22 cellular contexts compared by ENCODE assay signal in genomic region chr16:55154956-55155355, GRCh38.
"Had no signal": no experiment of that assay in that cellular context is flagged by ENCODE, and none has a peak within 500 bp of the region (broad histone marks: within the 10 kb centered on the region; RNA-seq: fewer than 3 reads in every experiment).

No MANE protein-coding gene starts in this region.

- H3K9me3 Mint-ChIP-seq: neural crest cell; stimulated activated naive CD8-positive, alpha-beta T cell treated with anti-CD3 and anti-CD28 coated beads, Interleukin-15, Interleukin-2, amounts not matched to agents 100 ng/mL and 50 ng/mL, for 24 hours had no signal

- H3K4me3 Mint-ChIP-seq: mesothelial cell of epicardium; naive B cell; natural killer cell treated with Interleukin-12 subunit alpha and Interleukin-12 subunit beta and Interleukin-15 and Interleukin-18, amount 100 ng/mL, for 72 hours; neural crest cell; stimulated activated naive B cell treated with anti-CD40 and anti-IgM and Interleukin-4, amounts not matched to agents 10 μg/mL and 1 μg/mL and 100 μg/mL, for 72 hours; stimulated activated naive CD8-positive, alpha-beta T cell treated with anti-CD3 and anti-CD28 coated beads, Interleukin-15, Interleukin-2, amounts not matched to agents 100 ng/mL and 50 ng/mL, for 24 hours had no signal

- DNase-seq: dermis blood vessel endothelial cell; effector memory CD4-positive, alpha-beta T cell; foreskin melanocyte; glutamatergic neuron; heart right ventricle; hippocampal formation; left cardiac atrium; left lung; mesenchymal stem cell; mucosa of descending colon; naive B cell; pancreas; right lobe of liver; small intestine; stimulated activated CD4-positive, alpha-beta T cell treated with anti-CD3 and anti-CD28 coated beads, Interleukin-15, amount 100 ng/mL, for 24 hours; stimulated activated CD4-positive, alpha-beta T cell treated with anti-CD3 and anti-CD28 coated beads, Interleukin-2, amount 100 ng/mL, for 48 hours; stimulated activated naive B cell treated with anti-CD40 and anti-IgM and Interleukin-4, amounts not matched to agents 10 μg/mL and 1 μg/mL and 100 μg/mL, for 72 hours; upper lobe of left lung had no signal

- H3K27ac Mint-ChIP-seq: mesothelial cell of epicardium; naive B cell; natural killer cell treated with Interleukin-12 subunit alpha and Interleukin-12 subunit beta and Interleukin-15 and Interleukin-18, amount 100 ng/mL, for 72 hours; stimulated activated naive B cell treated with anti-CD40 and anti-IgM and Interleukin-4, amounts not matched to agents 10 μg/mL and 1 μg/mL and 100 μg/mL, for 72 hours; stimulated activated naive CD8-positive, alpha-beta T cell treated with anti-CD3 and anti-CD28 coated beads, Interleukin-15, Interleukin-2, amounts not matched to agents 100 ng/mL and 50 ng/mL, for 24 hours had no signal

- H3K36me3 Mint-ChIP-seq: mesothelial cell of epicardium; naive B cell; natural killer cell treated with Interleukin-12 subunit alpha and Interleukin-12 subunit beta and Interleukin-15 and Interleukin-18, amount 100 ng/mL, for 72 hours; stimulated activated naive B cell treated with anti-CD40 and anti-IgM and Interleukin-4, amounts not matched to agents 10 μg/mL and 1 μg/mL and 100 μg/mL, for 72 hours had no signal
